ENCODE assay signal across 24 cellular contexts in genomic region chr16:81088836-81089235, GRCh38. TPM values are rescaled to one million over a fixed set of nuclear protein-coding genes. Genes with fewer than 3 reads are reported as not detected.
"Had no signal": no experiment of that assay in that cellular context is flagged by ENCODE, and none has a peak within 500 bp of the region (broad histone marks: within the 10 kb centered on the region; RNA-seq: fewer than 3 reads in every experiment).

No MANE protein-coding gene starts in this region.

- H3K27me3 ChIP-seq: MG63, SJSA1 had no signal

- DNase-seq: IMR-90, Karpas-422, KG1, MG63, NCI-H1092, NCI-H1105 treated with DMSO at 0.1 percent for 48 hours, NCI-H1417 treated with DMSO at 0.1 percent for 48 hours, NCI-H146, NCI-H1694 treated with DMSO at 0.1 percent for 48 hours, NCI-H1930, NCI-H2081, NCI-H2107, NCI-H226, NCI-H446, NCI-H510A, NCI-H524 treated with DMSO at 0.1 percent for 48 hours, NCI-H69, NCI-H774, Right ventricle myocardium superior, RPMI8226, SIG-M5 had no signal

- H3K4me3 ChIP-seq: MG63, SJSA1, SK-N-MC had no signal

- H3K27ac ChIP-seq: SJSA1, SK-N-MC had no signal

- H3K4me1 ChIP-seq: SJSA1 had no signal

- H3K9me3 ChIP-seq: MG63, SJSA1 had no signal

RNA-seq across cellular contexts. Expression of gene C16orf46, which starts 11.8 kb away (rescaled TPM):
- total RNA-seq: HT1080 had no signal
